ENCODE assay signal across 1 cellular context in genomic region chr18:60053747-60054304, GRCh38.
A peak's percentile ranks its signal among the peaks of the same experiment; 100 is the strongest.
TF ChIP-seq lines count a peak whose summit lies in the region.

No MANE protein-coding gene starts in this region.

TF ChIP-seq in K562, 482 proteins besides CTCF, POLR2A, EP300 and RAD21 (continued from another document and continues in another):
- TF ChIP-seq IRF9 (tag; IDR thresholded peaks at IDR 0.05) (no peak), MCM3 (IDR thresholded peaks at IDR 0.05) (no peak), ZMIZ1 (IDR thresholded peaks at IDR 0.05; ENCODE audit: low read depth in 2 of 2, low read length in 2 of 2) (no peak), MTF1 (CRISPR knock-in tag; IDR thresholded peaks at IDR 0.05; ENCODE audit: borderline replicate concordance) (no peak), TBP (optimal IDR thresholded peaks at IDR 0.05; ENCODE audit: low read depth, low read length) (peak; percentile 47), E2F8 (IDR thresholded peaks at IDR 0.05; ENCODE audit: low read depth, partially characterized antibody) (no peak), TSC22D4 (tag; IDR thresholded peaks at IDR 0.05) (no peak), PML (IDR thresholded peaks at IDR 0.05; ENCODE audit: low read length) (no peak), L3MBTL2 (IDR thresholded peaks at IDR 0.05) (peak; percentile 86), ZNF23 (CRISPR knock-in tag; IDR thresholded peaks at IDR 0.05) (no peak), JUND (IDR thresholded peaks at IDR 0.05; ENCODE audit: borderline replicate concordance, low read depth, low read length) (peak; percentile 99), JUND (tag; IDR thresholded peaks at IDR 0.05; ENCODE audit: borderline replicate concordance, low read depth, low read length) (peak; percentile 100), DIDO1 (tag; IDR thresholded peaks at IDR 0.05; ENCODE audit: low read depth) (no peak), MTA2 (IDR thresholded peaks at IDR 0.05; ENCODE audit: low read depth) (no peak), ZNF75A (CRISPR knock-in tag; IDR thresholded peaks at IDR 0.05) (no peak), ZNF3 (CRISPR knock-in tag; IDR thresholded peaks at IDR 0.05) (no peak), MEIS2 (IDR thresholded peaks at IDR 0.05; ENCODE audit: partially characterized antibody) (peak; percentile 76), RBM22 (IDR thresholded peaks at IDR 0.05; ENCODE audit: low read depth, low read length, poor library complexity, severe bottlenecking) (no peak), SIX5 (IDR thresholded peaks at IDR 0.05; ENCODE audit: borderline replicate concordance in 1 of 2, insufficient read depth in 1 of 2, low read depth in 1 of 2, low read length in 2 of 2) (no peak), ZNF717 (CRISPR knock-in tag; IDR thresholded peaks at IDR 0.05) (no peak), ZNF280B (CRISPR knock-in tag; IDR thresholded peaks at IDR 0.05) (no peak), POU5F1 (IDR thresholded peaks at IDR 0.05; ENCODE audit: borderline replicate concordance, low read depth, low read length, partially characterized antibody) (no peak), RFX1 (IDR thresholded peaks at IDR 0.05) (no peak), NONO (IDR thresholded peaks at IDR 0.05; ENCODE audit: low read depth in 2 of 2, low read length in 1 of 2) (no peak), BRD4 (IDR thresholded peaks at IDR 0.05) (no peak), MYNN (IDR thresholded peaks at IDR 0.05) (peak; percentile 46; the same call in 1 of the 2 replicates), MYNN (CRISPR knock-in tag; IDR thresholded peaks at IDR 0.05) (no peak), TAF9B (IDR thresholded peaks at IDR 0.05; ENCODE audit: partially characterized antibody) (peak; percentile 96), ZNF212 (CRISPR knock-in tag; IDR thresholded peaks at IDR 0.05) (no peak), HIVEP1 (CRISPR knock-in tag; IDR thresholded peaks at IDR 0.05) (no peak), ELF1 (tag; IDR thresholded peaks at IDR 0.05) (no peak), DEAF1 (CRISPR knock-in tag; IDR thresholded peaks at IDR 0.05) (no peak), TAF1 (IDR thresholded peaks at IDR 0.05; ENCODE audit: control insufficient read depth, extremely low read depth, insufficient read depth, low read length, severe bottlenecking) (no peak), ZBTB8A (IDR thresholded peaks at IDR 0.05; ENCODE audit: partially characterized antibody) (no peak), EGR1 (conservative IDR thresholded peaks at IDR 0.05) (no peak), ZNF511 (CRISPR knock-in tag; IDR thresholded peaks at IDR 0.05) (no peak), ZNF766 (CRISPR knock-in tag; conservative IDR thresholded peaks at IDR 0.05) (no peak), HLTF (IDR thresholded peaks at IDR 0.05) (no peak), ZNF239 (CRISPR knock-in tag; IDR thresholded peaks at IDR 0.05) (no peak), KAT7 (CRISPR knock-in tag; IDR thresholded peaks at IDR 0.05; ENCODE audit: borderline replicate concordance) (no peak), CHD4 (IDR thresholded peaks at IDR 0.05; ENCODE audit: insufficient read depth, insufficient replicate concordance, low read depth, low read length, poor library complexity, severe bottlenecking) (no peak), MAFK (IDR thresholded peaks at IDR 0.05; ENCODE audit: low read length) (peak; percentile 92), XRCC3 (IDR thresholded peaks at IDR 0.05) (no peak), BACH1 (tag; IDR thresholded peaks at IDR 0.05) (peak; percentile 97), MXD1 (CRISPR knock-in tag; IDR thresholded peaks at IDR 0.05; ENCODE audit: borderline replicate concordance, poor library complexity, severe bottlenecking) (no peak), PTTG1 (tag; IDR thresholded peaks at IDR 0.05; ENCODE audit: low read depth) (no peak), MEF2A (IDR thresholded peaks at IDR 0.05; ENCODE audit: control insufficient read depth, low read depth, low read length) (no peak), ZNF780A (CRISPR knock-in tag; IDR thresholded peaks at IDR 0.05) (no peak), GTF2B (IDR thresholded peaks at IDR 0.05; ENCODE audit: extremely low read depth, insufficient read length) (no peak), RBM14 (IDR thresholded peaks at IDR 0.05; ENCODE audit: borderline replicate concordance, insufficient read depth, low read depth, low read length) (no peak), U2AF2 (optimal IDR thresholded peaks at IDR 0.05; ENCODE audit: low read depth, low read length) (no peak), RHOXF2B (CRISPR knock-in tag; conservative IDR thresholded peaks at IDR 0.05) (no peak), JUN (IDR thresholded peaks at IDR 0.05; ENCODE audit: borderline replicate concordance, low read depth, low read length) (peak; percentile 98), JUN (CRISPR knock-in tag; IDR thresholded peaks at IDR 0.05; ENCODE audit: borderline replicate concordance) (0 out of 2 replicates have a peak, but pooled peaks have one; percentile 37), MEF2D (tag; conservative IDR thresholded peaks at IDR 0.05; ENCODE audit: low read depth) (no peak), CBFA2T3 (IDR thresholded peaks at IDR 0.05) (peak; percentile 61), MYC (IDR thresholded peaks at IDR 0.05; ENCODE audit: low read depth, low read length) (0 out of 2 replicates have a peak, but pooled peaks have one; percentile 26), MYC (CRISPR knock-in tag; IDR thresholded peaks at IDR 0.05; ENCODE audit: borderline replicate concordance, low read depth) (no peak), REST (CRISPR knock-in tag; IDR thresholded peaks at IDR 0.05; ENCODE audit: low read depth) (no peak), JUNB (CRISPR knock-in tag; conservative IDR thresholded peaks at IDR 0.05) (peak; percentile 97)
